Comparison of ENCODE assay signal across 8 cellular contexts in genomic region chr11:8328848-8329330, GRCh38.
DNase-seq lines count a peak whose midpoint lies in the region; ATAC-seq and TF ChIP-seq lines count a peak whose summit lies in the region.

No MANE protein-coding gene starts in this region.

- POLR2A ChIA-PET in Panc1 (lab: Charles Lee) = no interaction called here

- no peaks in the 10 kb centered on the region for H3K9me3 Mint-ChIP-seq in activated T-helper 2 cell treated with anti-CD3 and anti-CD28 coated beads, Interferon-gamma antibody, Interleukin-2, Interleukin-4, amounts not matched to agents 10 μg/mL and 5 μg/mL and 100 μg/mL, durations not matched to agents 14 hours and 24 hours and 36 hours
- H3K9me3 Mint-ChIP-seq in osteocyte (ENCODE audit: unreplicated experiment) = no peaks in the 10 kb centered on the region
- H3K9me3 Mint-ChIP-seq in type B pancreatic cell = no peaks in the 10 kb centered on the region

- intact Hi-C loops in Panc1 (cut with micrococcal nuclease; ENCODE audit: unreplicated experiment) = no loop called here
- intact Hi-C loops in activated T-helper 2 cell treated with anti-CD3 and anti-CD28 coated beads, Interferon-gamma antibody, Interleukin-2, Interleukin-4, amounts not matched to agents 10 μg/mL and 5 μg/mL and 100 μg/mL, durations not matched to agents 14 hours and 24 hours and 36 hours (cut with micrococcal nuclease) = no loop called here

- in situ Hi-C loops in GM23248 (cut with MboI) (no loop called here), Panc1 (cut with HindIII; ENCODE audit: low pct_unique_long_range_greater_than_20kb, low sequenced_read_pairs) (no loop called here)

- H3K27me3 Mint-ChIP-seq in activated T-helper 2 cell treated with anti-CD3 and anti-CD28 coated beads, Interferon-gamma antibody, Interleukin-2, Interleukin-4, amounts not matched to agents 10 μg/mL and 5 μg/mL and 100 μg/mL, durations not matched to agents 14 hours and 24 hours and 36 hours (ENCODE audit: low read depth) = no peaks in the 10 kb centered on the region
- peaks cover 7% of the 10 kb centered on the region for H3K27me3 Mint-ChIP-seq in osteocyte (ENCODE audit: unreplicated experiment)
- peaks cover 22% of the 10 kb centered on the region for H3K27me3 Mint-ChIP-seq in type B pancreatic cell

- H3K9me2 ChIP-seq in GM23248 (ENCODE audit: insufficient read depth) = no peaks in the 10 kb centered on the region

- H3K4me1 ChIP-seq in GM23248 (ENCODE audit: insufficient read depth) (no peaks in the 10 kb centered on the region), Panc1 (ENCODE audit: control insufficient read depth, insufficient read depth, low read length) (peaks cover 14% of the 10 kb centered on the region)

- no peak overlapping the region for H3K4me3 Mint-ChIP-seq in activated T-helper 2 cell treated with anti-CD3 and anti-CD28 coated beads, Interferon-gamma antibody, Interleukin-2, Interleukin-4, amounts not matched to agents 10 μg/mL and 5 μg/mL and 100 μg/mL, durations not matched to agents 14 hours and 24 hours and 36 hours (ENCODE audit: low read depth)
- peak overlapping the region; percentile 40 for H3K4me3 Mint-ChIP-seq in osteocyte (ENCODE audit: unreplicated experiment)
- peak overlapping the region; percentile 41 for H3K4me3 Mint-ChIP-seq in type B pancreatic cell

- CTCF ChIA-PET in Panc1 (lab: Charles Lee) = interaction anchor here (1.7 kb wide), 1 partner anchor 238 kb away, joined by 7 read pairs; no protein-coding TSS in a partner anchor

- BruUV-seq in Panc1 (replicated peaks; lab: Mats Ljungman, UMichigan) = no TSS peak

- no peaks in the 10 kb centered on the region for H3K4me1 Mint-ChIP-seq in activated T-helper 2 cell treated with anti-CD3 and anti-CD28 coated beads, Interferon-gamma antibody, Interleukin-2, Interleukin-4, amounts not matched to agents 10 μg/mL and 5 μg/mL and 100 μg/mL, durations not matched to agents 14 hours and 24 hours and 36 hours (ENCODE audit: low read depth)
- peaks cover 29% of the 10 kb centered on the region for H3K4me1 Mint-ChIP-seq in osteocyte (ENCODE audit: unreplicated experiment)
- peaks cover 25% of the 10 kb centered on the region for H3K4me1 Mint-ChIP-seq in type B pancreatic cell (ENCODE audit: unreplicated experiment)

- no peak overlapping the region for H3K9ac ChIP-seq in GM23248

- H3K27ac ChIP-seq in GM23248 (no peak overlapping the region), Panc1 (ENCODE audit: low read length) (no peak overlapping the region)

- no peaks in the 10 kb centered on the region for H3K36me3 ChIP-seq in GM23248 (ENCODE audit: low read depth)
- no peaks in the 10 kb centered on the region for H3K36me3 ChIP-seq in Panc1 (ENCODE audit: control insufficient read depth, insufficient read depth, low read length)

- no peaks in the 10 kb centered on the region for H3F3A ChIP-seq in GM23248 (ENCODE audit: insufficient read depth)

- 8 to 21% methylated on average over 11 of the region's 11 CpGs for WGBS in GM23248 (ENCODE audit: low coverage in 1 of 2, low lambda C conversion rate in 2 of 2, missing lambda C conversion rate in 2 of 2), 2 experiments

- no peak overlapping the region for H2AFZ ChIP-seq in GM23248

- H3K79me2 ChIP-seq in GM23248 (ENCODE audit: insufficient read depth) = no peaks in the 10 kb centered on the region

- H3K36me3 Mint-ChIP-seq in activated T-helper 2 cell treated with anti-CD3 and anti-CD28 coated beads, Interferon-gamma antibody, Interleukin-2, Interleukin-4, amounts not matched to agents 10 μg/mL and 5 μg/mL and 100 μg/mL, durations not matched to agents 14 hours and 24 hours and 36 hours (ENCODE audit: low read depth) = no peaks in the 10 kb centered on the region
- H3K36me3 Mint-ChIP-seq in osteocyte (ENCODE audit: unreplicated experiment) (no peaks in the 10 kb centered on the region), type B pancreatic cell (no peaks in the 10 kb centered on the region)

- TF ChIP-seq CTCF in Panc1 (IDR thresholded peaks at IDR 0.05) (peak; percentile 100), osteocyte (IDR thresholded peaks at IDR 0.05) (peak; percentile 78), type B pancreatic cell (conservative IDR thresholded peaks at IDR 0.05) (peak; percentile 86)

- H3K4me3 ChIP-seq in GM23248 = no peak overlapping the region
- peak overlapping the region; percentile 13 to 45; a peak in 3 of 4 replicates for H3K4me3 ChIP-seq in Panc1 (ENCODE audit: low read depth in 2 of 2, low read length in 2 of 2)

- no peak overlapping the region for H3K4me2 ChIP-seq in GM23248 (ENCODE audit: unreplicated experiment)

- H3K27ac Mint-ChIP-seq in activated T-helper 2 cell treated with anti-CD3 and anti-CD28 coated beads, Interferon-gamma antibody, Interleukin-2, Interleukin-4, amounts not matched to agents 10 μg/mL and 5 μg/mL and 100 μg/mL, durations not matched to agents 14 hours and 24 hours and 36 hours = no peak overlapping the region
- H3K27ac Mint-ChIP-seq in osteocyte (ENCODE audit: unreplicated experiment) (no peak overlapping the region), type B pancreatic cell (no peak overlapping the region)

- no peaks in the 10 kb centered on the region for H4K20me1 ChIP-seq in GM23248 (ENCODE audit: insufficient read depth)

- H3K9me3 ChIP-seq in GM23248 (ENCODE audit: low read depth) = no peaks in the 10 kb centered on the region
- H3K9me3 ChIP-seq in Panc1 (ENCODE audit: control insufficient read depth, insufficient read depth, low read depth, low read length) = no peaks in the 10 kb centered on the region

- H3K27me3 ChIP-seq in GM23248 (replicated peaks; ENCODE audit: insufficient read depth) (peaks cover 17% of the 10 kb centered on the region), Panc1 (ENCODE audit: control insufficient read depth, insufficient read depth, low read length) (peaks cover 5% of the 10 kb centered on the region; the same call in 1 of the 2 replicates)

- ATAC-seq in Panc1 = peak; percentile 91

- DNase-seq in DMS79 treated with DMSO at 0.1 percent for 48 hours (lab: John Stamatoyannopoulos, UW) (peak; percentile 80), GM23248 (peak; percentile 91), KG1 (lab: John Stamatoyannopoulos, UW) (peak; percentile 29), Panc1 (ENCODE audit: low read depth, low spot score) (peak; percentile 78), germinal center (ENCODE audit: low spot score) (peak; percentile 74), osteocyte (ENCODE audit: extremely low spot score, unreplicated experiment) (peak; percentile 93), type B pancreatic cell (ENCODE audit: extremely low spot score, unreplicated experiment) (no peak)
- DNase-seq in activated T-helper 2 cell treated with anti-CD3 and anti-CD28 coated beads, Interferon-gamma antibody, Interleukin-2, Interleukin-4, amounts not matched to agents 10 μg/mL and 5 μg/mL and 100 μg/mL, durations not matched to agents 14 hours and 24 hours and 36 hours (ENCODE audit: low spot score) = peak; percentile 39
